In genomic region chr16:723695-724094, GRCh38 we compare ENCODE assay signal across 24 cellular contexts. TPM values are rescaled to one million over a fixed set of nuclear protein-coding genes. Genes with fewer than 3 reads are reported as not detected.
"Had no signal": no experiment of that assay in that cellular context is flagged by ENCODE, and none has a peak within 500 bp of the region (broad histone marks: within the 10 kb centered on the region; RNA-seq: fewer than 3 reads in every experiment).

No MANE protein-coding gene starts in this region.

- H3K27ac Mint-ChIP-seq: memory B cell; natural killer cell treated with Interleukin-12 subunit alpha and Interleukin-12 subunit beta and Interleukin-15 and Interleukin-18, amount 100 ng/mL, for 72 hours had no signal

- H3K36me3 ChIP-seq: gastrocnemius medialis, left ventricle myocardium inferior, neutrophil, thoracic aorta, transverse colon had no signal

- H3K36me3 Mint-ChIP-seq: memory B cell; natural killer cell treated with Interleukin-12 subunit alpha and Interleukin-12 subunit beta and Interleukin-15 and Interleukin-18, amount 100 ng/mL, for 72 hours had no signal

- H3K9me3 Mint-ChIP-seq: effector memory CD8-positive, alpha-beta T cell; memory B cell; natural killer cell treated with Interleukin-12 subunit alpha and Interleukin-12 subunit beta and Interleukin-15 and Interleukin-18, amount 100 ng/mL, for 72 hours had no signal

- ATAC-seq: effector memory CD8-positive, alpha-beta T cell; gastrocnemius medialis; left cardiac atrium; lower lobe of right lung; natural killer cell treated with Interleukin-12 subunit alpha and Interleukin-12 subunit beta and Interleukin-15 and Interleukin-18, amount 100 ng/mL, for 72 hours; psoas muscle; sciatic nerve had no signal

- FAIRE-seq: kidney had no signal

- H3K27me3 Mint-ChIP-seq: effector memory CD8-positive, alpha-beta T cell; memory B cell; natural killer cell treated with Interleukin-12 subunit alpha and Interleukin-12 subunit beta and Interleukin-15 and Interleukin-18, amount 100 ng/mL, for 72 hours had no signal

- H3K4me3 Mint-ChIP-seq: memory B cell; natural killer cell treated with Interleukin-12 subunit alpha and Interleukin-12 subunit beta and Interleukin-15 and Interleukin-18, amount 100 ng/mL, for 72 hours had no signal

- DNase-seq: effector memory CD8-positive, alpha-beta T cell; gastrocnemius medialis; kidney; left cardiac atrium; left ventricle myocardium inferior; lower lobe of right lung; midbrain; psoas muscle; retina; spleen; stimulated activated CD4-positive, alpha-beta T cell treated with anti-CD3 and anti-CD28 coated beads, Interleukin-15, amount 100 ng/mL, for 24 hours; stimulated activated CD4-positive, alpha-beta T cell treated with anti-CD3 and anti-CD28 coated beads, Interleukin-1b, Interleukin-23, amount 100 ng/mL, for 48 hours; stimulated activated CD4-positive, alpha-beta T cell treated with anti-CD3 and anti-CD28 coated beads, Interleukin-4, amount 100 ng/mL, for 4 hours; stimulated activated naive CD4-positive, alpha-beta T cell; stomach; transverse colon had no signal

- H3K9me3 ChIP-seq: esophagus muscularis mucosa, gastrocnemius medialis, left ventricle myocardium inferior, lower lobe of right lung, neutrophil, psoas muscle, spleen, stomach, thoracic aorta, transverse colon had no signal

- H3K27ac ChIP-seq: epithelial cell of prostate, esophagus muscularis mucosa, gastrocnemius medialis, left ventricle myocardium inferior, lower lobe of right lung, neutrophil, psoas muscle, stomach, thoracic aorta, transverse colon had no signal

- H3K4me3 ChIP-seq: esophagus muscularis mucosa, gastrocnemius medialis, left ventricle myocardium inferior, lower lobe of right lung, psoas muscle, spleen, stomach, thoracic aorta, transverse colon had no signal

RNA-seq across cellular contexts. Expression of gene CCDC78, which starts 2.5 kb away (rescaled TPM):
- total RNA-seq: gastrocnemius medialis, skeletal muscle tissue had no signal
